ENCODE assay signal across 8 cellular contexts in the genomic region with DNA sequence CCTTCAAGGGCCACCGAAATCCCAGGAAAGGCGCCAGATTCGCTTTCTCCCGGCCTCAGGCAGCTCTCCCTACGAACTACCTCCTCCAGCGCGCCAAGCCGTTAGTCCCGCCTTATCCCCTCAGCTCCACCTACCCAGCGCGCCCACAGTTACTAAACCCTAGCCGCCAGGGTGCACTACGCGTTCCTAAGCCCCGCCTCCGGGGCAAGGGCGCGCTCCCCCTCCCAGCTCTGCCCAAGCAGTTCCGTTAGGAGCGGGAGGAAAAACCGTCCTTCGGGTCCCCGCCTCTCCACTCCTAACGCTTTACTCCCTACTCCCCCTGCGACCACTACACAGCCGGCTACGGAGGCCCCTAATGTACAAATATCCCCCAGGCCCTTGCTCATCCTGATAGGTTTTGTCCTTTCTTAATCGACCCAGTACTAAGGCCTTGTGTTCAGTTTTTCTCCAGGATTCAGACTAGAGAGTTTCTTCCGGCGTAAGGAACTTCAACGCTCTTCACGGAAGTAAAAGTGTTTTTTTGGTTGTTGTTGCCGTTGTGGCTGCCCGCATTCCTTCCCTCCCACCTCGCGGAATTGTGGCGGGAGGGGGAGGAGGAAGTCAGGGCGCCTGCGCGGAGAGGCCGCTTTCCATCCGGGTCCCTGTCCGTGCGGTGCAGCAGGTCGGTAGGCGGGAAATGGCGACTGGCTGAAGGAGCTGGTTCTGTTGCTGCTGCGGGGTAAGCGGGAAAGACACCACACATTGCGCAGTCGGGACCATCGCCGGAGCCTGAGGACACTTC. TPM values are rescaled to one million over a fixed set of nuclear protein-coding genes. Genes with fewer than 3 reads are reported as not detected.
A peak's percentile ranks its signal among the peaks of the same experiment; 100 is the strongest.
DNase-seq lines count a peak whose midpoint lies in the region; ATAC-seq and TF ChIP-seq lines count a peak whose summit lies in the region.

A gene (plus strand): TSS at position 655 of the 781 bp plus-strand sequence. CDS start 31,386 bp downstream, outside the sequence.

- H3K4me1 Mint-ChIP-seq in activated naive CD8-positive, alpha-beta T cell treated with anti-CD3 and anti-CD28 coated beads, Interleukin-2, amount 10 ng/mL, durations not matched to agents 7 days and 5 days = peaks cover 29% of the 10 kb centered on the region

- peaks cover 15% of the 10 kb centered on the region for H4K20me1 ChIP-seq in SU-DHL-6 (ENCODE audit: low read depth, low read length)

- no peaks in the 10 kb centered on the region for H3K9me3 ChIP-seq in SU-DHL-6 (ENCODE audit: insufficient read depth, low read length)
- no peaks in the 10 kb centered on the region for H3K9me3 ChIP-seq in ovary
- H3K9me3 ChIP-seq in thyroid gland = no peaks in the 10 kb centered on the region

- no peaks in the 10 kb centered on the region for H3K9me3 Mint-ChIP-seq in activated naive CD8-positive, alpha-beta T cell treated with anti-CD3 and anti-CD28 coated beads, Interleukin-2, amount 10 ng/mL, durations not matched to agents 7 days and 5 days

- H3K4me1 ChIP-seq in ovary (ENCODE audit: insufficient read depth) (peaks cover 1% of the 10 kb centered on the region), thyroid gland (peaks cover 22 to 25% of the 10 kb centered on the region in 2 donors)

- H3K27ac Mint-ChIP-seq in activated naive CD8-positive, alpha-beta T cell treated with anti-CD3 and anti-CD28 coated beads, Interleukin-2, amount 10 ng/mL, durations not matched to agents 7 days and 5 days = peak within 1 kb of the TSS; percentile 96

- H3K36me3 ChIP-seq in SU-DHL-6 (ENCODE audit: low read length) (no peaks in the 10 kb centered on the region), ovary (no peaks in the 10 kb centered on the region), thyroid gland (no peaks in the 10 kb centered on the region)

- peaks cover 20% of the 10 kb centered on the region for H3F3A ChIP-seq in SU-DHL-6 (ENCODE audit: insufficient read depth)

- peak within 1 kb of the TSS; percentile 91 for H3K4me3 Mint-ChIP-seq in activated naive CD8-positive, alpha-beta T cell treated with anti-CD3 and anti-CD28 coated beads, Interleukin-2, amount 10 ng/mL, durations not matched to agents 7 days and 5 days

- peak within 1 kb of the TSS; percentile 90 for H3K9ac ChIP-seq in SU-DHL-6 (ENCODE audit: low read length)

- no peaks in the 10 kb centered on the region for H3K27me3 ChIP-seq in SU-DHL-6 (ENCODE audit: low read length)
- no peaks in the 10 kb centered on the region for H3K27me3 ChIP-seq in ovary
- H3K27me3 ChIP-seq in thyroid gland = no peaks in the 10 kb centered on the region

- H3K4me3 ChIP-seq in SU-DHL-6 (ENCODE audit: insufficient read depth, low read length, poor library complexity, severe bottlenecking) (peak within 1 kb of the TSS; percentile 82), ovary (peak within 1 kb of the TSS; percentile 69), thyroid gland (replicated peaks in 1 of 3) (peak within 1 kb of the TSS; percentile 33 to 88 (median 64))

- H3K9me2 ChIP-seq in SU-DHL-6 (replicated peaks; ENCODE audit: insufficient read depth, low read length) = no peaks in the 10 kb centered on the region

- DNase-seq in NCI-H128 (lab: John Stamatoyannopoulos, UW; ENCODE audit: unreplicated experiment) (peak; percentile 92), head of caudate nucleus (peak; percentile 94 to 99 (median 98)), ovary (peak; percentile 98 to 99 (median 98)), thyroid gland (peak; percentile 99)
- DNase-seq in activated naive CD8-positive, alpha-beta T cell treated with anti-CD3 and anti-CD28 coated beads, Interleukin-2, amount 10 ng/mL, durations not matched to agents 7 days and 5 days = peak; percentile 95

- TF ChIP-seq POLR2A in ovary (IDR thresholded peaks at IDR 0.05) (peak; percentile 50), thyroid gland (IDR thresholded peaks at IDR 0.05) (peak in 1 of 2 donors; percentile 62)

- intact Hi-C loops in head of caudate nucleus (cut with DNase I) = loop anchor here (1.0 to 2.0 kb wide), 2 partner anchors 109 to 138 kb away; a partner anchor contains a TSS
- intact Hi-C loops in ovary (cut with DNase I) = loop anchor here in 1 of 4 donors (5.0 kb wide), 2 partner anchors 110 to 140 kb away; a partner anchor contains a TSS
- intact Hi-C loops in thyroid gland (cut with DNase I) = loop anchor here (5.0 kb wide), 1 partner anchor 140 kb away; a partner anchor contains a TSS

- WGBS in ovary, 3 donors = 0 to 1% (median 0%) methylated on average over 53 of the region's 53 CpGs
- WGBS in thyroid gland, 2 donors = 0 to 1% methylated on average over 41 to 48 of the region's 53 CpGs

- peaks cover 14% of the 10 kb centered on the region for H3K36me3 Mint-ChIP-seq in activated naive CD8-positive, alpha-beta T cell treated with anti-CD3 and anti-CD28 coated beads, Interleukin-2, amount 10 ng/mL, durations not matched to agents 7 days and 5 days

- TF ChIP-seq CTCF in GM12873 (IDR thresholded peaks at IDR 0.05; ENCODE audit: insufficient read depth, low read depth, low read length, missing control alignments) = peak; percentile 45
- TF ChIP-seq CTCF in SU-DHL-6 (IDR thresholded peaks at IDR 0.05; ENCODE audit: insufficient read depth, low read length, poor library complexity, severe bottlenecking) = no peak
- peak in 1 of 3 donors; percentile 47 for TF ChIP-seq CTCF in ovary (IDR thresholded peaks at IDR 0.05)
- TF ChIP-seq CTCF in thyroid gland (IDR thresholded peaks at IDR 0.05) = peak in 3 of 6 experiments; percentile 16 to 39 (median 37)

- H2AFZ ChIP-seq in SU-DHL-6 (ENCODE audit: low read depth, low read length, severe bottlenecking) = peak within 1 kb of the TSS; percentile 81

- no peaks in the 10 kb centered on the region for H3K27me3 Mint-ChIP-seq in activated naive CD8-positive, alpha-beta T cell treated with anti-CD3 and anti-CD28 coated beads, Interleukin-2, amount 10 ng/mL, durations not matched to agents 7 days and 5 days

- H3K4me2 ChIP-seq in SU-DHL-6 (ENCODE audit: low read depth, low read length, poor library complexity, severe bottlenecking) = peak within 1 kb of the TSS; percentile 97

- peak; percentile 96 for ATAC-seq in HG02759 (IDR thresholded peaks at IDR 0.05; ENCODE audit: unreplicated experiment)
- ATAC-seq in activated naive CD8-positive, alpha-beta T cell treated with anti-CD3 and anti-CD28 coated beads, Interleukin-2, amount 10 ng/mL, durations not matched to agents 7 days and 5 days (ENCODE audit: low read depth) = peak; percentile 97

- TF ChIP-seq EP300 in ovary (IDR thresholded peaks at IDR 0.05) = no peak

- POLR2A ChIA-PET in activated naive CD8-positive, alpha-beta T cell treated with anti-CD3 and anti-CD28 coated beads, Interleukin-2, amount 10 ng/mL, durations not matched to agents 7 days and 5 days (lab: Charles Lee) = interaction anchor here (0.7 to 3.5 kb wide), 11 partner anchors 19 to 602 kb away, joined by 3 to 62 read pairs (median 5); a partner anchor contains a TSS

- H3K27ac ChIP-seq in SU-DHL-6 (ENCODE audit: low read depth, low read length) (peak within 1 kb of the TSS; percentile 91), ovary (peak within 1 kb of the TSS; percentile 73 to 97), thyroid gland (peak within 1 kb of the TSS; percentile 90 to 96 (median 92))

- H3K79me2 ChIP-seq in SU-DHL-6 (ENCODE audit: insufficient read depth, low read length) = peaks cover 56% of the 10 kb centered on the region

RNA-seq across cellular contexts. Expression of the gene that starts here (rescaled TPM):
- total RNA-seq in activated naive CD8-positive, alpha-beta T cell treated with anti-CD3 and anti-CD28 coated beads, Interleukin-2, amount 10 ng/mL, durations not matched to agents 7 days and 5 days = 10 to 100 TPM; 82.9 to 87.5 TPM
- total RNA-seq in ovary = 10 to 100 TPM; 44.1 to 54.1 (median 48.1) TPM
- 10 to 100 TPM; 11.3 to 19.1 TPM for polyA plus RNA-seq in ovary
- 10 to 100 TPM; 26.7 to 71.4 (median 53.5) TPM for total RNA-seq in thyroid gland

Comparison
In these comparisons a context has a peak if more than half of its experiments do, and no peak if none do; other contexts are left out.
1. Peak in every context shown above with its lines: DNase-seq, ATAC-seq, H3K4me3 ChIP-seq and H3K27ac ChIP-seq.